Comparison of ENCODE assay signal across 13 cellular contexts in genomic region chr19:2629491-2630351, GRCh38.
DNase-seq lines count a peak whose midpoint lies in the region; ATAC-seq and TF ChIP-seq lines count a peak whose summit lies in the region.
"Had no signal": no experiment of that assay in that cellular context is flagged by ENCODE, and none has a peak within 500 bp of the region (broad histone marks: within the 10 kb centered on the region; RNA-seq: fewer than 3 reads in every experiment).

No MANE protein-coding gene starts in this region.

- intact Hi-C loops in CD4-positive, alpha-beta memory T cell (cut with micrococcal nuclease) = no loop called here
- intact Hi-C loops in left ventricle myocardium inferior (cut with micrococcal nuclease) = no loop called here
- intact Hi-C loops in sciatic nerve (cut with DNase I) = no loop called here

- no peaks in the 10 kb centered on the region for H3K36me3 ChIP-seq in CD4-positive, alpha-beta memory T cell (ENCODE audit: insufficient read depth, low read length)
- no peaks in the 10 kb centered on the region for H3K36me3 ChIP-seq in left ventricle myocardium inferior
- H3K36me3 ChIP-seq: gastroesophageal sphincter had no signal

- TF ChIP-seq CTCF in left ventricle myocardium inferior (IDR thresholded peaks at IDR 0.05; ENCODE audit: borderline replicate concordance) = no peak
- TF ChIP-seq CTCF in endothelial cell (IDR thresholded peaks at IDR 0.05; ENCODE audit: unreplicated experiment) = no peak

- peak; percentile 33 for ATAC-seq in sciatic nerve
- ATAC-seq in HG03378 (IDR thresholded peaks at IDR 0.05; ENCODE audit: unreplicated experiment) = no peak
- ATAC-seq: gastroesophageal sphincter; stimulated activated naive CD8-positive, alpha-beta T cell treated with anti-CD3 and anti-CD28 coated beads, Interleukin-15, Interleukin-2, amounts not matched to agents 100 U/mL and 50 U/mL, for 24 hours had no signal

- peak overlapping the region in 2 of 8 donors; percentile 25 to 47 for H3K4me3 Mint-ChIP-seq in CD4-positive, alpha-beta memory T cell
- H3K4me3 Mint-ChIP-seq in endothelial cell (ENCODE audit: unreplicated experiment) = no peak overlapping the region
- H3K4me3 Mint-ChIP-seq: activated T-helper 1 cell treated with anti-CD3 and anti-CD28 coated beads, Interleukin-12 subunit alpha, Interleukin-12 subunit beta, Interleukin-2, Interleukin-4 antibody, amounts not matched to agents 30 ng/mL and 10 ng/mL and 1 ng/mL, durations not matched to agents 14 hours and 24 hours and 36 hours had no signal

- peak in 2 of 5 donors; percentile 28 to 41 for DNase-seq in CD4-positive, alpha-beta memory T cell
- DNase-seq in NOMO-1 treated with DMSO at 0.1 percent for 48 hours (lab: John Stamatoyannopoulos, UW; ENCODE audit: unreplicated experiment) (peak; percentile 93), left ventricle myocardium inferior (no peak), sciatic nerve (ENCODE audit: low spot score) (no peak), endothelial cell (ENCODE audit: low spot score) (no peak), HUDEP-2 (lab: John Stamatoyannopoulos, UW; ENCODE audit: unreplicated experiment in 76 of 76) (no peak)
- DNase-seq in stimulated activated CD8-positive, alpha-beta memory T cell treated with anti-CD3 and anti-CD28 coated beads, Interleukin-4, amount 100 ng/mL, for 48 hours = no peak
- DNase-seq: NCI-H1417; stimulated activated CD4-positive, alpha-beta T cell treated with anti-CD3 and anti-CD28 coated beads, Interleukin-15, amount 100 ng/mL, for 24 hours; stimulated activated naive CD8-positive, alpha-beta T cell treated with anti-CD3 and anti-CD28 coated beads, Interleukin-15, Interleukin-2, amounts not matched to agents 100 U/mL and 50 U/mL, for 24 hours had no signal

- no peak overlapping the region for H3K27ac ChIP-seq in CD4-positive, alpha-beta memory T cell (ENCODE audit: low read depth, low read length)
- H3K27ac ChIP-seq in left ventricle myocardium inferior (replicated peaks) = peak overlapping the region; percentile 85

- H3K4me1 Mint-ChIP-seq in CD4-positive, alpha-beta memory T cell = peaks cover 11 to 45% (median 28%) of the 10 kb centered on the region in 4 donors
- no peaks in the 10 kb centered on the region for H3K4me1 Mint-ChIP-seq in endothelial cell (ENCODE audit: unreplicated experiment)

- no peaks in the 10 kb centered on the region for H3K36me3 Mint-ChIP-seq in CD4-positive, alpha-beta memory T cell
- H3K36me3 Mint-ChIP-seq in endothelial cell (ENCODE audit: low read depth, unreplicated experiment) = no peaks in the 10 kb centered on the region

- no peak overlapping the region for H3K4me3 ChIP-seq in CD4-positive, alpha-beta memory T cell (ENCODE audit: low read length in 2 of 2)
- H3K4me3 ChIP-seq in left ventricle myocardium inferior = no peak overlapping the region
- H3K4me3 ChIP-seq: gastroesophageal sphincter had no signal

- POLR2A ChIA-PET in CD4-positive, alpha-beta memory T cell (lab: Charles Lee; ENCODE audit: partially characterized antibody) = interaction anchor here (2.9 to 3.4 kb wide), 2 partner anchors 8 to 153 kb away, joined by 17 to 20 read pairs; partner anchors contain the start of gene GADD45B

- H3K9me3 Mint-ChIP-seq in CD4-positive, alpha-beta memory T cell = peaks cover 0 to 3% (median 0%) of the 10 kb centered on the region in 8 donors
- H3K9me3 Mint-ChIP-seq in endothelial cell (ENCODE audit: unreplicated experiment) = no peaks in the 10 kb centered on the region

- no peaks in the 10 kb centered on the region for H3K27me3 ChIP-seq in CD4-positive, alpha-beta memory T cell (ENCODE audit: insufficient read depth, low read length)
- no peaks in the 10 kb centered on the region for H3K27me3 ChIP-seq in left ventricle myocardium inferior (ENCODE audit: low read depth)
- H3K27me3 ChIP-seq: gastroesophageal sphincter had no signal

- CTCF ChIA-PET in CD4-positive, alpha-beta memory T cell (lab: Charles Lee; ENCODE audit: partially characterized antibody) = interaction anchor here (1.2 to 1.8 kb wide), 3 partner anchors 11 to 157 kb away, joined by 4 to 8 read pairs (median 7); no protein-coding TSS in a partner anchor

- H3K27me3 Mint-ChIP-seq in CD4-positive, alpha-beta memory T cell = no peaks in the 10 kb centered on the region
- H3K27me3 Mint-ChIP-seq in endothelial cell (ENCODE audit: unreplicated experiment) = peaks cover 7% of the 10 kb centered on the region

- peaks cover 0 to 5% of the 10 kb centered on the region in 2 donors for H3K9me3 ChIP-seq in CD4-positive, alpha-beta memory T cell (ENCODE audit: control insufficient read depth in 1 of 2, low read length in 2 of 2)
- H3K9me3 ChIP-seq in left ventricle myocardium inferior (replicated peaks) = peaks cover 16% of the 10 kb centered on the region

- H3K4me1 ChIP-seq in CD4-positive, alpha-beta memory T cell (ENCODE audit: insufficient read depth, low read length) = peaks cover 12% of the 10 kb centered on the region
- H3K4me1 ChIP-seq in left ventricle myocardium inferior = peaks cover 39% of the 10 kb centered on the region

- peak overlapping the region; percentile 11 to 92 (median 69) for H3K27ac Mint-ChIP-seq in CD4-positive, alpha-beta memory T cell
- H3K27ac Mint-ChIP-seq in endothelial cell (ENCODE audit: unreplicated experiment) = no peak overlapping the region
- H3K27ac Mint-ChIP-seq: activated T-helper 1 cell treated with anti-CD3 and anti-CD28 coated beads, Interleukin-12 subunit alpha, Interleukin-12 subunit beta, Interleukin-2, Interleukin-4 antibody, amounts not matched to agents 30 ng/mL and 10 ng/mL and 1 ng/mL, durations not matched to agents 14 hours and 24 hours and 36 hours had no signal
